28 cellular contexts compared by ENCODE assay signal in genomic region chr9:128298535-128299482, GRCh38. TPM values are rescaled to one million over a fixed set of nuclear protein-coding genes. Genes with fewer than 3 reads are reported as not detected.
A peak's percentile ranks its signal among the peaks of the same experiment; 100 is the strongest.
DNase-seq lines count a peak whose midpoint lies in the region; ATAC-seq, FAIRE-seq and TF ChIP-seq lines count a peak whose summit lies in the region.
"Had no signal": no experiment of that assay in that cellular context is flagged by ENCODE, and none has a peak within 500 bp of the region (broad histone marks: within the 10 kb centered on the region; RNA-seq: fewer than 3 reads in every experiment).

No MANE protein-coding gene starts in this region.

- H3K27me3 ChIP-seq in mammary epithelial cell (ENCODE audit: insufficient read depth, low read length) (no peaks in the 10 kb centered on the region), K562 (ENCODE audit: control insufficient read depth in 2 of 2, insufficient read depth in 2 of 2, low read length in 2 of 2) (no peaks in the 10 kb centered on the region)
- H3K27me3 ChIP-seq: BE2C, MG63 had no signal

- CTCF ChIA-PET in mammary epithelial cell (lab: Charles Lee; ENCODE audit: low non-redundant PET) (no interaction called here), K562 (lab: Yijun Ruan, JAX; ENCODE audit: low intra/inter-chr PET ratio) (no interaction called here)

- 79% methylated on average over 12 of the region's 20 CpGs for WGBS in mammary epithelial cell (ENCODE audit: low coverage, missing lambda C conversion rate)
- WGBS in K562 (ENCODE audit: insufficient coverage, low coverage, missing lambda C conversion rate): 28% methylated on average over 20 of the region's 20 CpGs

- in situ Hi-C loops in T47D (cut with HindIII; ENCODE audit: low pct_unique_long_range_greater_than_20kb, low sequenced_read_pairs) (no loop called here), mammary epithelial cell (cut with MboI; ENCODE audit: low sequenced_read_pairs in 2 of 2) (loop anchor here in 1 of 2 donors (5.0 kb wide), 1 partner anchor 43 kb away; the partner anchor contains the start of gene SLC27A4), K562 (cut with MboI) (loop anchor here (25.0 kb wide), 1 partner anchor 1488 kb away; no protein-coding TSS in a partner anchor)

- H4K20me1 ChIP-seq in mammary epithelial cell (ENCODE audit: insufficient read depth, low read length) (no peaks in the 10 kb centered on the region), K562 (replicated peaks; ENCODE audit: control insufficient read depth, insufficient read depth, low read length) (0 out of 2 replicates have a peak, but pooled peaks cover 4% of the 10 kb centered on the region)

- peak; percentile 91 for TF ChIP-seq EP300 in K562 (IDR thresholded peaks at IDR 0.05; ENCODE audit: low read length)

- dilution Hi-C loops in mammary epithelial cell (cut with HindIII; ENCODE audit: low sequenced_read_pairs): no loop called here

- POLR2A ChIA-PET in K562 (lab: Yijun Ruan, JAX): interaction anchor here (0.5 to 4.3 kb wide), 8 partner anchors 8 to 1505 kb away, joined by 3 to 38 read pairs (median 4); no protein-coding TSS in a partner anchor

- no peaks in the 10 kb centered on the region for H3K36me3 ChIP-seq in mammary epithelial cell (ENCODE audit: insufficient read depth, low read length)
- no peaks in the 10 kb centered on the region for H3K36me3 ChIP-seq in K562 (ENCODE audit: control insufficient read depth, insufficient read depth, low read length)
- no peaks in the 10 kb centered on the region for H3K36me3 ChIP-seq in mucosa of descending colon (ENCODE audit: low read depth)
- H3K36me3 ChIP-seq: BE2C, MG63, thoracic aorta, WERI-Rb-1 had no signal

- H3K9me3 ChIP-seq in mammary epithelial cell (replicated peaks; ENCODE audit: insufficient read depth, low read length): no peaks in the 10 kb centered on the region
- H3K9me3 ChIP-seq in K562 (replicated peaks; ENCODE audit: control insufficient read depth, insufficient read depth, low read depth, low read length): no peaks in the 10 kb centered on the region
- no peaks in the 10 kb centered on the region for H3K9me3 ChIP-seq in mucosa of descending colon
- H3K9me3 ChIP-seq: BE2C, MG63, thoracic aorta had no signal

- intact Hi-C loops in mammary epithelial cell (cut with micrococcal nuclease): loop anchor here (10.0 kb wide), 1 partner anchor 206 kb away; the partner anchor contains the start of gene GLE1
- intact Hi-C loops in K562 (cut with micrococcal nuclease): loop anchor here (5.0 kb wide), 2 partner anchors 1388 to 1428 kb away; no protein-coding TSS in a partner anchor
- intact Hi-C loops in mucosa of descending colon (cut with DNase I, micrococcal nuclease): no loop called here
- intact Hi-C loops in sciatic nerve (cut with DNase I): no loop called here

- no peak for TF ChIP-seq POLR2A in K562 (conservative IDR thresholded peaks at IDR 0.05)

- no peak overlapping the region for H3K27ac ChIP-seq in mammary epithelial cell (ENCODE audit: insufficient read depth, low read depth, low read length)
- H3K27ac ChIP-seq in K562 (ENCODE audit: extremely low read depth, low read depth, low read length): peak overlapping the region; percentile 41; the same call in 2 of the 3 replicates
- H3K27ac ChIP-seq: thoracic aorta, WERI-Rb-1 had no signal

- BruUV-seq in mammary epithelial cell (replicated peaks; lab: Mats Ljungman, UMichigan) (no TSS peak), K562 (replicated peaks; lab: Mats Ljungman, UMichigan) (no TSS peak)

- TF ChIP-seq RAD21 in K562 (CRISPR knock-in tag; conservative IDR thresholded peaks at IDR 0.05 in 1 of 2, IDR thresholded peaks at IDR 0.05 in 1 of 2): no peak

- DNase-seq in T47D (ENCODE audit: low read depth in 1 of 2, low spot score in 1 of 2) (peak; percentile 80 to 94), mammary epithelial cell (no peak), K562 (ENCODE audit: extremely low read depth in 1 of 4, low spot score in 3 of 4) (peak; percentile 86 to 96 (median 93)), mucosa of descending colon (peak in 2 of 3 donors; percentile 56 to 59), glomerular visceral epithelial cell (ENCODE audit: extremely low spot score) (no peak), sciatic nerve (ENCODE audit: low spot score) (no peak), retina (no peak)
- DNase-seq: activated CD4-positive, alpha-beta T cell treated with anti-CD3 and anti-CD28 coated beads, Interleukin-2, amount 10 ng/mL, durations not matched to agents 24 days and 14 days; activated gamma-delta T cell treated with Interleukin-2 at 50 U/mL for 16 hours; activated T-cell treated with anti-CD3 and anti-CD28 coated beads, Interleukin-2, amount 50 U/mL, for 1 hour; BE2C; central memory CD4-positive, alpha-beta T cell; DMS79 treated with DMSO at 0.1 percent for 48 hours; KBM-7; kidney; MG63; NCI-H1436; NCI-H2107; NCI-H774; posterior cingulate gyrus; RPMI8226; stimulated activated naive CD8-positive, alpha-beta T cell treated with anti-CD3 and anti-CD28 coated beads, Interleukin-15, Interleukin-2, amounts not matched to agents 100 U/mL and 50 U/mL, for 24 hours; T-helper 2 cell; WERI-Rb-1 had no signal

- no peak for TF ChIP-seq CTCF in mammary epithelial cell (conservative IDR thresholded peaks at IDR 0.05 in 1 of 2, IDR thresholded peaks at IDR 0.05 in 1 of 2; ENCODE audit: extremely low read depth in 1 of 2, insufficient read depth in 1 of 2, low read depth in 1 of 2, low read length in 2 of 2)
- no peak for TF ChIP-seq CTCF in K562 (IDR thresholded peaks at IDR 0.05 in 2 of 3, conservative IDR thresholded peaks at IDR 0.05 in 1 of 3; ENCODE audit: insufficient read depth in 2 of 3, low read depth in 1 of 3, low read length in 3 of 3)
- no peak for TF ChIP-seq CTCF in mucosa of descending colon (IDR thresholded peaks at IDR 0.05)

- no peak overlapping the region for H3K9ac ChIP-seq in mammary epithelial cell (ENCODE audit: insufficient read depth, low read length)
- H3K9ac ChIP-seq in K562 (ENCODE audit: insufficient read depth in 1 of 2, low read depth in 2 of 2, low read length in 2 of 2): peak overlapping the region in 1 of 2 experiments; percentile 61; a peak in 2 of 4 replicates

- H3K79me2 ChIP-seq in mammary epithelial cell (ENCODE audit: insufficient read depth, low read length): no peaks in the 10 kb centered on the region
- no peaks in the 10 kb centered on the region for H3K79me2 ChIP-seq in K562 (ENCODE audit: control insufficient read depth, insufficient read depth, low read length)

- no peak overlapping the region for H3K4me3 ChIP-seq in mammary epithelial cell (replicated peaks in 1 of 3; ENCODE audit: insufficient read depth in 1 of 3, low read depth in 2 of 3, low read length in 3 of 3)
- no peak overlapping the region for H3K4me3 ChIP-seq in K562
- H3K4me3 ChIP-seq in mucosa of descending colon: no peak overlapping the region
- H3K4me3 ChIP-seq: MG63, thoracic aorta had no signal

- H3K4me1 ChIP-seq in mammary epithelial cell (ENCODE audit: insufficient read depth, low read length) (no peaks in the 10 kb centered on the region), K562 (replicated peaks in 1 of 2; ENCODE audit: control insufficient read depth in 2 of 2, insufficient read depth in 2 of 2, low read length in 2 of 2) (peaks cover 38 to 42% of the 10 kb centered on the region in 2 experiments), mucosa of descending colon (ENCODE audit: low read depth) (peaks cover 11% of the 10 kb centered on the region)
- H3K4me1 ChIP-seq: BE2C had no signal

- H3K4me2 ChIP-seq in mammary epithelial cell (ENCODE audit: insufficient read depth, low read depth, low read length) (no peak overlapping the region), K562 (ENCODE audit: insufficient read depth, low read length) (peak overlapping the region; percentile 41)

- peak; percentile 29 for ATAC-seq in K562
- ATAC-seq in mucosa of descending colon: peak; percentile 29
- no peak for ATAC-seq in sciatic nerve
- no peak for ATAC-seq in GM19324 (IDR thresholded peaks at IDR 0.05; ENCODE audit: low FRiP score, unreplicated experiment)
- ATAC-seq: stimulated activated naive CD8-positive, alpha-beta T cell treated with anti-CD3 and anti-CD28 coated beads, Interleukin-15, Interleukin-2, amounts not matched to agents 100 U/mL and 50 U/mL, for 24 hours had no signal

- H3K9me1 ChIP-seq in K562 (ENCODE audit: control insufficient read depth, insufficient read depth, low read length): peaks cover 8% of the 10 kb centered on the region

- H2AFZ ChIP-seq in mammary epithelial cell (ENCODE audit: low read depth, low read length): no peak overlapping the region
- no peak overlapping the region for H2AFZ ChIP-seq in K562 (ENCODE audit: low read depth, low read length)

- FAIRE-seq in K562 (lab: Jason Lieb, UNC): peak; percentile 19
- FAIRE-seq: astrocyte, endometrium, kidney had no signal

RNA-seq across cellular contexts. Expression of gene SWI5, which starts 22.7 kb away (rescaled TPM):
- 10 to 100 TPM; 13.5 to 26.3 TPM for total RNA-seq in mammary epithelial cell
- polyA plus RNA-seq in mammary epithelial cell: 43.8 TPM
- 5.2 TPM for polyA minus RNA-seq in mammary epithelial cell
- 31.0 and 60.5 TPM in 2 replicates for total RNA-seq in K562 (2011; cell fraction: chromatin; rRNA removed; ENCODE audit: low replicate concordance)
- 37.1 and 42.7 TPM in 2 replicates for total RNA-seq in K562 (2011; cell fraction: nucleolus; rRNA removed)
- total RNA-seq in K562 (2011; cell fraction: nucleoplasm; rRNA removed): 33.4 and 47.4 TPM in 2 replicates
- total RNA-seq in K562 (2014; rRNA removed): 105 and 106 TPM in 2 replicates
- 82.6 and 86.7 TPM in 2 replicates for total RNA-seq in K562 (2014; rRNA removed; fragmentation: Illumina TruSeq; extraction: Trizol)
- total RNA-seq in K562 (2015; rRNA removed; fragmentation: Illumina TruSeq; extraction: Trizol): 93.9 and 94.3 TPM in 2 replicates
- 72.3 and 77.3 TPM in 2 replicates for total RNA-seq in K562 (2021)
- 121 and 145 TPM in 2 replicates for polyA plus RNA-seq in K562 (2011; rRNA removed)
- 151 and 164 TPM in 2 replicates for polyA plus RNA-seq in K562 (2011; cell fraction: cytosol; rRNA removed)
- polyA plus RNA-seq in K562 (2011; cell fraction: nucleus; rRNA removed): 39.9 and 61.7 TPM in 2 replicates
- 91.8 and 104 TPM in 2 replicates for polyA plus RNA-seq in K562 (2012)
- polyA plus RNA-seq in K562 (2014; fragmentation: Illumina TruSeq; extraction: Trizol): 95.9 and 104 TPM in 2 replicates
- polyA plus RNA-seq in K562 (2014; fragmentation: Nextera tagmentation; extraction: Ambion mirVana): 100 to 1,000 TPM in 1 of 2 experiments, 10 to 100 TPM in 1; 62.8 to 133 TPM
- 121 and 141 TPM in 2 replicates for polyA plus RNA-seq in K562 (2014; rRNA removed)
- 51.5 and 51.7 TPM in 2 replicates for polyA minus RNA-seq in K562 (2011; rRNA and poly(A)+ RNA removed)
- polyA minus RNA-seq in K562 (2011; cell fraction: cytosol; rRNA and poly(A)+ RNA removed): 22.0 and 22.2 TPM in 2 replicates
- polyA minus RNA-seq in K562 (2011; cell fraction: nucleus; rRNA and poly(A)+ RNA removed): 11.6 and 14.9 TPM in 2 replicates
- 10 to 100 TPM; 10.6 to 13.8 (median 11.5) TPM for total RNA-seq in mucosa of descending colon
- total RNA-seq in sciatic nerve: 19.6 TPM

RNA-seq across cellular contexts. Expression of gene GOLGA2, which starts 23.0 kb away (rescaled TPM):
- total RNA-seq in mammary epithelial cell: 10 to 100 TPM; 42.2 to 76.7 TPM
- 36.5 TPM for polyA plus RNA-seq in mammary epithelial cell
- polyA minus RNA-seq in mammary epithelial cell: 112 TPM
- 623 and 716 TPM in 2 replicates for total RNA-seq in K562 (2011; cell fraction: chromatin; rRNA removed; ENCODE audit: low replicate concordance)
- 264 and 268 TPM in 2 replicates for total RNA-seq in K562 (2011; cell fraction: nucleolus; rRNA removed)
- 448 and 517 TPM in 2 replicates for total RNA-seq in K562 (2011; cell fraction: nucleoplasm; rRNA removed)
- 101 and 116 TPM in 2 replicates for total RNA-seq in K562 (2014; rRNA removed)
- total RNA-seq in K562 (2014; rRNA removed; fragmentation: Illumina TruSeq; extraction: Trizol): 70.7 and 80.5 TPM in 2 replicates
- 69.2 and 75.1 TPM in 2 replicates for total RNA-seq in K562 (2015; rRNA removed; fragmentation: Illumina TruSeq; extraction: Trizol)
- total RNA-seq in K562 (2021): 91.3 and 109 TPM in 2 replicates
- 76.0 and 137 TPM in 2 replicates for polyA plus RNA-seq in K562 (2011; rRNA removed)
- polyA plus RNA-seq in K562 (2011; cell fraction: cytosol; rRNA removed): 48.9 and 79.1 TPM in 2 replicates
- polyA plus RNA-seq in K562 (2011; cell fraction: nucleus; rRNA removed): 143 and 177 TPM in 2 replicates
- polyA plus RNA-seq in K562 (2012): 75.8 and 115 TPM in 2 replicates
- polyA plus RNA-seq in K562 (2014; fragmentation: Illumina TruSeq; extraction: Trizol): 117 and 122 TPM in 2 replicates
- polyA plus RNA-seq in K562 (2014; fragmentation: Nextera tagmentation; extraction: Ambion mirVana): 10 to 100 TPM; 15.7 to 21.9 TPM
- 98.1 and 138 TPM in 2 replicates for polyA plus RNA-seq in K562 (2014; rRNA removed)
- polyA minus RNA-seq in K562 (2011; rRNA and poly(A)+ RNA removed): 69.9 and 111 TPM in 2 replicates
- polyA minus RNA-seq in K562 (2011; cell fraction: cytosol; rRNA and poly(A)+ RNA removed): 40.1 and 56.7 TPM in 2 replicates
- 86.6 and 165 TPM in 2 replicates for polyA minus RNA-seq in K562 (2011; cell fraction: nucleus; rRNA and poly(A)+ RNA removed)
- 100 to 1,000 TPM in 1 of 3 donors, 10 to 100 TPM in 2; 90.3 to 118 (median 96.5) TPM for total RNA-seq in mucosa of descending colon
- 119 TPM for total RNA-seq in sciatic nerve

RNA-seq across cellular contexts. Expression of gene TRUB2, which starts 23.4 kb away (rescaled TPM):
- 10 to 100 TPM; 14.7 to 28.6 TPM for total RNA-seq in mammary epithelial cell
- 21.3 TPM for polyA plus RNA-seq in mammary epithelial cell
- polyA minus RNA-seq in mammary epithelial cell: 16.2 TPM
- 35.5 and 103 TPM in 2 replicates for total RNA-seq in K562 (2011; cell fraction: chromatin; rRNA removed; ENCODE audit: low replicate concordance)
- 64.2 and 80.4 TPM in 2 replicates for total RNA-seq in K562 (2011; cell fraction: nucleolus; rRNA removed)
- 48.8 and 49.1 TPM in 2 replicates for total RNA-seq in K562 (2011; cell fraction: nucleoplasm; rRNA removed)
- 46.0 and 90.9 TPM in 2 replicates for total RNA-seq in K562 (2014; rRNA removed)
- 43.0 and 63.0 TPM in 2 replicates for total RNA-seq in K562 (2014; rRNA removed; fragmentation: Illumina TruSeq; extraction: Trizol)
- total RNA-seq in K562 (2015; rRNA removed; fragmentation: Illumina TruSeq; extraction: Trizol): 72.7 and 74.7 TPM in 2 replicates
- 91.3 and 104 TPM in 2 replicates for total RNA-seq in K562 (2021)
- polyA plus RNA-seq in K562 (2011; rRNA removed): 64.4 and 79.2 TPM in 2 replicates
- polyA plus RNA-seq in K562 (2011; cell fraction: cytosol; rRNA removed): 56.0 and 75.1 TPM in 2 replicates
- polyA plus RNA-seq in K562 (2011; cell fraction: nucleus; rRNA removed): 31.6 and 47.8 TPM in 2 replicates
- polyA plus RNA-seq in K562 (2012): 64.7 and 97.4 TPM in 2 replicates
- 110 and 117 TPM in 2 replicates for polyA plus RNA-seq in K562 (2014; fragmentation: Illumina TruSeq; extraction: Trizol)
- 10 to 100 TPM in 1 of 2 experiments, 1 to 10 TPM in 1; 9.3 to 24.2 TPM for polyA plus RNA-seq in K562 (2014; fragmentation: Nextera tagmentation; extraction: Ambion mirVana)
- 56.7 and 89.1 TPM in 2 replicates for polyA plus RNA-seq in K562 (2014; rRNA removed)
- polyA minus RNA-seq in K562 (2011; rRNA and poly(A)+ RNA removed): 43.1 and 50.2 TPM in 2 replicates
- 49.8 and 67.6 TPM in 2 replicates for polyA minus RNA-seq in K562 (2011; cell fraction: cytosol; rRNA and poly(A)+ RNA removed)
- polyA minus RNA-seq in K562 (2011; cell fraction: nucleus; rRNA and poly(A)+ RNA removed): 19.1 and 26.8 TPM in 2 replicates
- 10 to 100 TPM; 18.8 to 27.5 (median 24.3) TPM for total RNA-seq in mucosa of descending colon
- 13.0 TPM for total RNA-seq in sciatic nerve

RNA-seq across cellular contexts. Expression of gene COQ4, which starts 23.8 kb away (rescaled TPM):
- total RNA-seq in mammary epithelial cell (10 to 100 TPM; 32.7 to 33.7 TPM), K562 (2014; rRNA removed) (104 and 150 TPM in 2 replicates), K562 (2014; rRNA removed; fragmentation: Illumina TruSeq; extraction: Trizol) (44.3 and 48.5 TPM in 2 replicates), K562 (2015; rRNA removed; fragmentation: Illumina TruSeq; extraction: Trizol) (66.2 and 67.2 TPM in 2 replicates), K562 (2021) (102 and 107 TPM in 2 replicates), mucosa of descending colon (10 to 100 TPM; 43.2 to 63.9 (median 59.1) TPM), sciatic nerve (28.9 TPM)
- polyA plus RNA-seq in mammary epithelial cell (39.9 TPM), K562 (2011; rRNA removed) (113 and 117 TPM in 2 replicates), K562 (2014; fragmentation: Illumina TruSeq; extraction: Trizol) (58.3 and 90.4 TPM in 2 replicates), K562 (2014; fragmentation: Nextera tagmentation; extraction: Ambion mirVana) (10 to 100 TPM in 1 of 2 experiments, 1 to 10 TPM in 1; 9.1 to 11.3 TPM), K562 (2014; rRNA removed) (135 and 140 TPM in 2 replicates)
- 25.3 TPM for polyA minus RNA-seq in mammary epithelial cell
- total RNA-seq in K562 (2011; cell fraction: chromatin; rRNA removed; ENCODE audit: low replicate concordance): 241 and 561 TPM in 2 replicates
- total RNA-seq in K562 (2011; cell fraction: nucleolus; rRNA removed): 334 and 386 TPM in 2 replicates
- total RNA-seq in K562 (2011; cell fraction: nucleoplasm; rRNA removed): 352 and 440 TPM in 2 replicates
- polyA plus RNA-seq in K562 (2011; cell fraction: cytosol; rRNA removed): 145 and 208 TPM in 2 replicates
- 338 and 468 TPM in 2 replicates for polyA plus RNA-seq in K562 (2011; cell fraction: nucleus; rRNA removed)
- polyA plus RNA-seq in K562 (2012): 113 and 151 TPM in 2 replicates
- 65.9 and 102 TPM in 2 replicates for polyA minus RNA-seq in K562 (2011; rRNA and poly(A)+ RNA removed)
- 42.5 and 67.8 TPM in 2 replicates for polyA minus RNA-seq in K562 (2011; cell fraction: cytosol; rRNA and poly(A)+ RNA removed)
- polyA minus RNA-seq in K562 (2011; cell fraction: nucleus; rRNA and poly(A)+ RNA removed): 110 and 139 TPM in 2 replicates

RNA-seq across cellular contexts. Expression of gene SLC27A4, which starts 41.5 kb away (rescaled TPM):
- 10 to 100 TPM; 28.2 to 35.2 TPM for total RNA-seq in mammary epithelial cell
- polyA plus RNA-seq in mammary epithelial cell: 30.6 TPM
- 33.6 TPM for polyA minus RNA-seq in mammary epithelial cell
- 17.5 and 64.2 TPM in 2 replicates for total RNA-seq in K562 (2011; cell fraction: chromatin; rRNA removed; ENCODE audit: low replicate concordance)
- 92.4 and 92.8 TPM in 2 replicates for total RNA-seq in K562 (2011; cell fraction: nucleolus; rRNA removed)
- total RNA-seq in K562 (2011; cell fraction: nucleoplasm; rRNA removed): 47.7 and 49.9 TPM in 2 replicates
- total RNA-seq in K562 (2014; rRNA removed): 22.6 and 36.7 TPM in 2 replicates
- total RNA-seq in K562 (2014; rRNA removed; fragmentation: Illumina TruSeq; extraction: Trizol): 6.1 and 8.1 TPM in 2 replicates
- 14.0 TPM in 2 replicates for total RNA-seq in K562 (2015; rRNA removed; fragmentation: Illumina TruSeq; extraction: Trizol)
- total RNA-seq in K562 (2021): 31.6 and 35.7 TPM in 2 replicates
- polyA plus RNA-seq in K562 (2011; rRNA removed): 7.9 and 9.1 TPM in 2 replicates
- 7.6 and 19.7 TPM in 2 replicates for polyA plus RNA-seq in K562 (2011; cell fraction: cytosol; rRNA removed)
- 19.2 and 31.8 TPM in 2 replicates for polyA plus RNA-seq in K562 (2011; cell fraction: nucleus; rRNA removed)
- 16.1 and 21.6 TPM in 2 replicates for polyA plus RNA-seq in K562 (2012)
- polyA plus RNA-seq in K562 (2014; fragmentation: Illumina TruSeq; extraction: Trizol): 16.1 and 22.7 TPM in 2 replicates
- under 1 TPM; 0.25 to 0.92 TPM for polyA plus RNA-seq in K562 (2014; fragmentation: Nextera tagmentation; extraction: Ambion mirVana)
- 16.0 and 18.1 TPM in 2 replicates for polyA plus RNA-seq in K562 (2014; rRNA removed)
- 6.0 and 10.4 TPM in 2 replicates for polyA minus RNA-seq in K562 (2011; rRNA and poly(A)+ RNA removed)
- 14.8 and 16.7 TPM in 2 replicates for polyA minus RNA-seq in K562 (2011; cell fraction: cytosol; rRNA and poly(A)+ RNA removed)
- 8.0 and 9.6 TPM in 2 replicates for polyA minus RNA-seq in K562 (2011; cell fraction: nucleus; rRNA and poly(A)+ RNA removed)
- total RNA-seq in mucosa of descending colon: 10 to 100 TPM; 36.5 to 46.8 (median 39.9) TPM
- 13.9 TPM for total RNA-seq in sciatic nerve

Comparison
In these comparisons a context has a peak if more than half of its experiments do, and no peak if none do; other contexts are left out.
1. DNase-seq: peak in T47D (2 of 2), K562 (4 of 4) and mucosa of descending colon (2 of 3); none in mammary epithelial cell (single experiment), glomerular visceral epithelial cell (single experiment), sciatic nerve (single experiment) and retina (single experiment).
2. ATAC-seq: peak in K562 (single experiment) and mucosa of descending colon (single experiment); none in sciatic nerve (single experiment) and GM19324 (single experiment).
3. intact Hi-C loops: an anchor here in mammary epithelial cell (10.0 kb wide) and K562 (5.0 kb wide); none called in mucosa of descending colon and sciatic nerve.